ENCODE assay signal across 9 cellular contexts in the genomic region with DNA sequence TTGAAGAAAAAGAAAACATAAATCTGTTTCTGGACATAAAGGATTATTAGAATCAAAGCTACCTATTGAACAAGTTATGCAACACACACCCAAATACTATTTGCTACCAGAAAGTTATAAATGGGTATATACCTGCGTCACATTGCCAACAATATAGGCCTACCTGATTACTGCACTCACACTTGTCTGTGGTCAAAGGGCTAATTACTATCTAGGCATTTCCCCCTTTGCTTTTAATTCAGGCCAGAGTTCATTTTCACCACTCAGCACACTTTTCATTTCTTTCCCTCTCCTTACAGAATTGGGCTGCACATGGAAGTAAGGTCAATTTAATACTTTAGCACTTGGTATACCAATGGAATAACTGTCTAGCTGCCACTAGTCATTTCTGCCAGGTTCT. TPM values are rescaled to one million over a fixed set of nuclear protein-coding genes. Genes with fewer than 3 reads are reported as not detected.
DNase-seq lines count a peak whose midpoint lies in the region; ATAC-seq and TF ChIP-seq lines count a peak whose summit lies in the region.
"Had no signal": no experiment of that assay in that cellular context is flagged by ENCODE, and none has a peak within 500 bp of the region (broad histone marks: within the 10 kb centered on the region; RNA-seq: fewer than 3 reads in every experiment).

No MANE protein-coding gene starts in this region.

- H3K4me3 ChIP-seq in WI38 (ENCODE audit: low read depth, low read length) (peak overlapping the region; percentile 83), skin epidermis (peak overlapping the region in 6 of 7 experiments; percentile 73 to 91 (median 84))

- peak overlapping the region; percentile 23 to 82; a peak in 2 of 5 replicates for H3K4me3 Mint-ChIP-seq in H9

- peaks cover 5 to 10% of the 10 kb centered on the region in 2 experiments for H3K9me3 Mint-ChIP-seq in H9

- TF ChIP-seq CTCF in H9 (conservative IDR thresholded peaks at IDR 0.05) (no peak), WI38 (IDR thresholded peaks at IDR 0.05; ENCODE audit: low read depth, low read length) (no peak), foreskin keratinocyte (conservative IDR thresholded peaks at IDR 0.05) (no peak)

- peaks cover 7% of the 10 kb centered on the region for H3K23me2 ChIP-seq in H9 (ENCODE audit: insufficient read length, low read depth, low read length, poor library complexity, severe bottlenecking)

- no peak overlapping the region for H4K91ac ChIP-seq in H9 (ENCODE audit: insufficient read length, low read depth, low read length)

- H3K79me2 ChIP-seq in H9 (ENCODE audit: insufficient read depth, low read length) = 0 out of 2 replicates have a peak, but pooled peaks cover 4% of the 10 kb centered on the region

- H3K4me2 ChIP-seq in H9 (ENCODE audit: insufficient read depth, insufficient read length, low read length) = peak overlapping the region; percentile 84

- peaks cover 33 to 36% of the 10 kb centered on the region in 2 experiments for H3K4me1 Mint-ChIP-seq in H9

- H3K56ac ChIP-seq in H9 (ENCODE audit: insufficient read length, low read depth, low read length) = no peak overlapping the region

- no peak overlapping the region for H4K8ac ChIP-seq in H9 (replicated peaks; ENCODE audit: insufficient read length, low read depth, low read length)

- H3K27me3 ChIP-seq in H9 (ENCODE audit: insufficient read depth, low read length) = no peaks in the 10 kb centered on the region
- H3K27me3 ChIP-seq in foreskin keratinocyte = no peaks in the 10 kb centered on the region

- no peak overlapping the region for H3K27ac Mint-ChIP-seq in H9

- no peak overlapping the region for H4K5ac ChIP-seq in H9 (ENCODE audit: insufficient read length, low read depth, low read length)

- no peaks in the 10 kb centered on the region for H3K79me1 ChIP-seq in H9 (ENCODE audit: insufficient read depth, low read depth, low read length, poor library complexity, severe bottlenecking)

- no peak overlapping the region for H3T11ph ChIP-seq in H9 (ENCODE audit: low read length)

- no peak overlapping the region for H2AFZ ChIP-seq in H9 (ENCODE audit: low read length)

- ATAC-seq in foreskin keratinocyte = no peak

- no peak overlapping the region for H2BK5ac ChIP-seq in H9 (ENCODE audit: insufficient read length, low read length)

- H3K23ac ChIP-seq in H9 (ENCODE audit: insufficient read length, low read depth, low read length) = no peak overlapping the region

- H2BK12ac ChIP-seq in H9 (ENCODE audit: insufficient read length, low read depth, low read length) = no peak overlapping the region

- no peak overlapping the region for H3K4ac ChIP-seq in H9 (ENCODE audit: low read depth, low read length)

- no peak overlapping the region for H3K18ac ChIP-seq in H9 (ENCODE audit: insufficient read length, low read depth, low read length)

- no peak overlapping the region for H2AK5ac ChIP-seq in H9 (ENCODE audit: insufficient read length, low read length)

- H4K20me1 ChIP-seq in H9 (ENCODE audit: control insufficient read depth, insufficient read depth, insufficient read length) = no peaks in the 10 kb centered on the region

- no peak overlapping the region for H2BK120ac ChIP-seq in H9 (ENCODE audit: low read depth, low read length, poor library complexity, severe bottlenecking)

- H2BK15ac ChIP-seq in H9 (ENCODE audit: low read depth, low read length) = no peak overlapping the region

- no CpG with 5 or more reads among the region's 1 CpG for WGBS in H9 (ENCODE audit: extremely low coverage, insufficient read length, low lambda C conversion rate)

- H3K4me1 ChIP-seq in H9 (ENCODE audit: insufficient read depth, low read length) (no peaks in the 10 kb centered on the region), foreskin keratinocyte (peaks cover 3% of the 10 kb centered on the region)

- peaks cover 8% of the 10 kb centered on the region in 3 experiments for H3K36me3 Mint-ChIP-seq in H9 (ENCODE audit: insufficient read depth in 1 of 3, low read depth in 3 of 3)

- H3K27me3 Mint-ChIP-seq in H9 (ENCODE audit: low read depth) = no peaks in the 10 kb centered on the region

- H3K27ac ChIP-seq in H9 (ENCODE audit: insufficient read length, low read depth, low read length) (no peak overlapping the region), foreskin keratinocyte (peak overlapping the region; percentile 78), skin epidermis (peak overlapping the region in 9 of 21 experiments; percentile 92 to 98 (median 95))

- H3K14ac ChIP-seq in H9 (ENCODE audit: insufficient read depth, low read length) = no peak overlapping the region

- DNase-seq in H9 (no peak), foreskin keratinocyte (no peak), NCI-H2081 treated with DMSO at 0.1 percent for 48 hours (lab: John Stamatoyannopoulos, UW) (no peak), NCI-H2171 treated with DMSO at 0.1 percent for 48 hours (lab: John Stamatoyannopoulos, UW) (no peak), NCI-H2107 treated with DMSO at 0.1 percent for 48 hours (lab: John Stamatoyannopoulos, UW; ENCODE audit: unreplicated experiment) (no peak), NCI-H146 treated with DMSO at 0.1 percent for 48 hours (lab: John Stamatoyannopoulos, UW; ENCODE audit: unreplicated experiment) (no peak)
- DNase-seq: NCI-H526 had no signal

- no peak overlapping the region for H3K9ac ChIP-seq in H9 (ENCODE audit: extremely low read depth, insufficient read length, low read length)

- no peak overlapping the region for H2BK20ac ChIP-seq in H9 (ENCODE audit: low read depth, low read length, poor library complexity, severe bottlenecking)

- H3K9me3 ChIP-seq in H9 (ENCODE audit: control insufficient read depth, low read depth, low read length) = no peaks in the 10 kb centered on the region

RNA-seq across cellular contexts. Expression of a gene that starts 1.7 kb away (rescaled TPM):
- 9.4 and 9.6 TPM in 2 replicates for total RNA-seq in H9 (2021)
- 12.7 and 14.9 TPM in 2 replicates for total RNA-seq in foreskin keratinocyte
- 3.0 and 3.2 TPM in 2 replicates for polyA plus RNA-seq in foreskin keratinocyte
